11 cellular contexts compared by ENCODE assay signal in genomic region chr7:29442146-29442545, GRCh38.
DNase-seq lines count a peak whose midpoint lies in the region; ATAC-seq lines count a peak whose summit lies in the region.
"Had no signal": no experiment of that assay in that cellular context is flagged by ENCODE, and none has a peak within 500 bp of the region (broad histone marks: within the 10 kb centered on the region; RNA-seq: fewer than 3 reads in every experiment).

No MANE protein-coding gene starts in this region.

- ATAC-seq in GM18870 (IDR thresholded peaks at IDR 0.05; ENCODE audit: unreplicated experiment), result no peak
- ATAC-seq: activated CD4-positive, alpha-beta T cell treated with anti-CD3 and anti-CD28 coated beads for 36 hours had no signal

- DNase-seq in EL (peak; percentile 20), NCI-H2107 (lab: John Stamatoyannopoulos, UW) (peak; percentile 71), SW480 (ENCODE audit: low spot score) (peak; percentile 78), kidney glomerular epithelial cell (lab: John Stamatoyannopoulos, UW) (peak; percentile 3), hepatic stellate cell (ENCODE audit: low spot score) (no peak), C1 segment of cervical spinal cord (lab: John Stamatoyannopoulos, UW) (no peak)
- no peak for DNase-seq in stimulated activated CD4-positive, alpha-beta T cell treated with anti-CD3 and anti-CD28 coated beads, Interleukin-4, amount 100 ng/mL, for 4 hours
- DNase-seq: activated CD4-positive, alpha-beta T cell treated with anti-CD3 and anti-CD28 coated beads for 36 hours; Calu3; NCI-H1694 treated with DMSO at 0.1 percent for 48 hours had no signal

Comparison
In these comparisons a context has a peak if more than half of its experiments do, and no peak if none do; other contexts are left out.
1. DNase-seq: peak in EL (single experiment), NCI-H2107 (single experiment), SW480 (single experiment) and kidney glomerular epithelial cell (single experiment); none in hepatic stellate cell (single experiment), stimulated activated CD4-positive, alpha-beta T cell treated with anti-CD3 and anti-CD28 coated beads, Interleukin-4, amount 100 ng/mL, for 4 hours (0 of 2) and C1 segment of cervical spinal cord (0 of 14).